Comparison of ENCODE assay signal across 8 cellular contexts in the genomic region with DNA sequence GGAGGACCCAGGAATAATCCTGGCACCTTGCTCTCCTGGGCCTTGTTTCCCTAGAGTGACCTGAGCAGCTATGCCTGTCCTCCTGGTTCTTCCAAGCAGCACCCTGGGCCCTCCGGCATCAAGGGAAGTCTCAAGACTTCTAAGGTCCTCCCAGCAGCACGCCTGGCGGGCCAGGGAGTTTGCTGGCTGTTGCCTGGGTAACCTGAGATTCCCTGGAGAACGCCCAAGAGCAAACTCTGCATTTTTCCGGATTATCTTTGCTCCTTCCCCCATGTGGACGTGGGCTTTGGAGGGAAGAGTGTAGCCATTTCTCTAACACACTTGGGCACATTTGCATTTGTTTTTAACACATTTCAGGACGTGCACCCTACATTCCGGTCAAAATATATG.
DNase-seq lines count a peak whose midpoint lies in the region; ATAC-seq, FAIRE-seq and TF ChIP-seq lines count a peak whose summit lies in the region.

No MANE protein-coding gene starts in this region.

- no peaks in the 10 kb centered on the region for H3K27me3 ChIP-seq in HUES6 (ENCODE audit: control insufficient read depth, insufficient read depth, low read length)
- no peaks in the 10 kb centered on the region for H3K27me3 ChIP-seq in esophagus muscularis mucosa

- no peak for TF ChIP-seq CTCF in A549 (IDR thresholded peaks at IDR 0.05)
- TF ChIP-seq CTCF in esophagus muscularis mucosa (IDR thresholded peaks at IDR 0.05): no peak

- no peak overlapping the region for H3K4me3 ChIP-seq in A549
- no peak overlapping the region for H3K4me3 ChIP-seq in HUES6 (ENCODE audit: low read depth, low read length)
- peak overlapping the region in 2 of 4 donors; percentile 7 to 30 for H3K4me3 ChIP-seq in esophagus muscularis mucosa

- intact Hi-C loops in esophagus muscularis mucosa (cut with DNase I): no loop called here

- H3K9ac ChIP-seq in HUES6 (ENCODE audit: low read length): peak overlapping the region; percentile 7

- WGBS in A549 (ENCODE audit: missing lambda C conversion rate): 68% methylated on average over 8 of the region's 8 CpGs
- 40% methylated on average over 7 of the region's 8 CpGs for WGBS in esophagus muscularis mucosa

- DNase-seq in A549 (ENCODE audit: low read depth in 1 of 2, low spot score in 1 of 2) (peak in 1 of 2 experiments; percentile 29), esophagus muscularis mucosa (ENCODE audit: extremely low spot score) (no peak), myocyte (ENCODE audit: low read depth) (peak; percentile 82), NOMO-1 treated with DMSO at 0.1 percent for 48 hours (lab: John Stamatoyannopoulos, UW; ENCODE audit: unreplicated experiment) (no peak)
- no peak for DNase-seq in activated CD4-positive, alpha-beta T cell treated with anti-CD3 and anti-CD28 coated beads, Interleukin-2, amount 50 U/mL, for 4 hours
- no peak for DNase-seq in activated CD4-positive, alpha-beta T cell treated with anti-CD3 and anti-CD28 coated beads for 4 hours

- TF ChIP-seq POLR2A in A549 (IDR thresholded peaks at IDR 0.05; ENCODE audit: low read length) (no peak), esophagus muscularis mucosa (IDR thresholded peaks at IDR 0.05; ENCODE audit: low read depth) (no peak)

- H3K9me3 ChIP-seq in A549: no peaks in the 10 kb centered on the region
- no peaks in the 10 kb centered on the region for H3K9me3 ChIP-seq in HUES6 (ENCODE audit: control insufficient read depth, insufficient read depth, low read depth, low read length)
- no peaks in the 10 kb centered on the region for H3K9me3 ChIP-seq in esophagus muscularis mucosa

- POLR2A ChIA-PET in A549 (lab: Yijun Ruan, JAX): no interaction called here

- H3K27ac ChIP-seq in A549 (peak overlapping the region in 1 of 2 experiments; percentile 14; a peak in 3 of 6 replicates), HUES6 (ENCODE audit: low read depth, low read length) (0 out of 2 replicates have a peak overlapping the region, but pooled peaks have one; percentile 5), esophagus muscularis mucosa (replicated peaks in 1 of 4) (peak overlapping the region; percentile 46 to 79 (median 64))

- TF ChIP-seq EP300 in A549 (IDR thresholded peaks at IDR 0.05): no peak
- TF ChIP-seq EP300 in esophagus muscularis mucosa (IDR thresholded peaks at IDR 0.05): no peak

- peak overlapping the region; percentile 25; the same call in 1 of the 3 replicates for H3K4me2 ChIP-seq in A549

- TF ChIP-seq RAD21 in A549 (conservative IDR thresholded peaks at IDR 0.05 in 1 of 2, IDR thresholded peaks at IDR 0.05 in 1 of 2): no peak

- ATAC-seq in A549 (peak in 1 of 2 experiments; percentile 64; a peak in 3 of 6 replicates), GM21528 (IDR thresholded peaks at IDR 0.05; ENCODE audit: low FRiP score, unreplicated experiment) (no peak)

- H3K36me3 ChIP-seq in HUES6 (ENCODE audit: control insufficient read depth, insufficient read depth, low read length) (no peaks in the 10 kb centered on the region), esophagus muscularis mucosa (no peaks in the 10 kb centered on the region)

- CTCF ChIA-PET in A549 (lab: Yijun Ruan, JAX): interaction anchor here (1.0 to 4.7 kb wide), 4 partner anchors 16 to 254 kb away, joined by 3 to 28 read pairs (median 3); no protein-coding TSS in a partner anchor

- H3K4me1 ChIP-seq in A549 (peaks cover 13% of the 10 kb centered on the region), HUES6 (ENCODE audit: control insufficient read depth, insufficient read depth, low read length) (peaks cover 18% of the 10 kb centered on the region), esophagus muscularis mucosa (peaks cover 14 to 42% (median 22%) of the 10 kb centered on the region in 4 donors)

- no peak for FAIRE-seq in A549 (lab: Jason Lieb, UNC)

TF ChIP-seq in A549, 52 proteins besides CTCF, POLR2A, EP300 and RAD21:
- TF ChIP-seq MAZ (IDR thresholded peaks at IDR 0.05; ENCODE audit: borderline replicate concordance, low read depth, low read length): no peak
- TF ChIP-seq CBX2 (IDR thresholded peaks at IDR 0.05; ENCODE audit: borderline replicate concordance, low read depth): no peak
- no peak for TF ChIP-seq NR3C1 (IDR thresholded peaks at IDR 0.05)
- no peak for TF ChIP-seq HDAC2 (IDR thresholded peaks at IDR 0.05)
- TF ChIP-seq, protein P1, sequence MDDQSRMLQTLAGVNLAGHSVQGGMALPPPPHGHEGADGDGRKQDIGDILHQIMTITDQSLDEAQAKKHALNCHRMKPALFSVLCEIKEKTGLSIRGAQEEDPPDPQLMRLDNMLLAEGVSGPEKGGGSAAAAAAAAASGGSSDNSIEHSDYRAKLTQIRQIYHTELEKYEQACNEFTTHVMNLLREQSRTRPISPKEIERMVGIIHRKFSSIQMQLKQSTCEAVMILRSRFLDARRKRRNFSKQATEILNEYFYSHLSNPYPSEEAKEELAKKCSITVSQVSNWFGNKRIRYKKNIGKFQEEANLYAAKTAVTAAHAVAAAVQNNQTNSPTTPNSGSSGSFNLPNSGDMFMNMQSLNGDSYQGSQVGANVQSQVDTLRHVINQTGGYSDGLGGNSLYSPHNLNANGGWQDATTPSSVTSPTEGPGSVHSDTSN (IDR thresholded peaks at IDR 0.05): no peak
- TF ChIP-seq, protein P2, sequence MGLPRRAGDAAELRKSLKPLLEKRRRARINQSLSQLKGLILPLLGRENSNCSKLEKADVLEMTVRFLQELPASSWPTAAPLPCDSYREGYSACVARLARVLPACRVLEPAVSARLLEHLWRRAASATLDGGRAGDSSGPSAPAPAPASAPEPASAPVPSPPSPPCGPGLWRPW (IDR thresholded peaks at IDR 0.05): no peak
- TF ChIP-seq HOXB13 (CRISPR knock-in tag; IDR thresholded peaks at IDR 0.05; ENCODE audit: low read depth): no peak
